8 cellular contexts compared by ENCODE assay signal in the genomic region with DNA sequence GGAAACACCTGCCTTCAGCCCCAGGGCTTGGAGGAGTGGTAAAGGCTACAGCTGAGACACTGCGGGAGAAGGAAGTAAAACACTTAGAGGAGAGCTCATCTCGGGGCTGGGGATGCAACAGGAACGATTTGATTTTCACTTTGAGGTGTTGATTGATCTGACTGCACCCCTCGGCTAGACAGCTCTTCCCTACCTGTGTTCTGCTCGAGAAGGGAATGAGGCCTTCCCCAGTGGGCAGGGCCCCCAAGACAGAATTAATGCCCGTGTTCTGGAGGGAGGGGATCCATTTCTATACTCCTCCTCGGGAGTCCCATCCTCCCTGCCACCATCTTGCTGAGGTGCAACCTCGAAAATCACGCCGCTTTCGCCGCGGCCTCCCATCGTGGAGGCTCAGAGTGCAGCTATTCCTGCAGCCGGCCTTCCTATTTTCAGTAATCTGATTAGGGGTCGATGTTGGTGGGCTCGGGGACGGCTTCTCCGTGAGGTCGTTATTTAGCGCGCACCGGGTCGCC. TPM values are rescaled to one million over a fixed set of nuclear protein-coding genes. Genes with fewer than 3 reads are reported as not detected.
DNase-seq lines count a peak whose midpoint lies in the region; ATAC-seq lines count a peak whose summit lies in the region.

No MANE protein-coding gene starts in this region.

- H3K9me3 ChIP-seq in iPS-18a (ENCODE audit: control insufficient read depth, low read depth, low read length): no peaks in the 10 kb centered on the region

- peaks cover 33% of the 10 kb centered on the region for H3K27me3 ChIP-seq in iPS-18a (ENCODE audit: control insufficient read depth, insufficient read depth, low read length)

- peaks cover 69% of the 10 kb centered on the region for H3K36me3 Mint-ChIP-seq in activated T-helper 17 cell treated with anti-CD3 and anti-CD28 coated beads, Interleukin-2, amount 50 U/mL, for 72 hours (ENCODE audit: low read depth)
- H3K36me3 Mint-ChIP-seq in stimulated activated naive CD8-positive, alpha-beta T cell treated with anti-CD3 and anti-CD28 coated beads, Interleukin-15, Interleukin-2, amounts not matched to agents 100 ng/mL and 50 ng/mL, for 24 hours (ENCODE audit: low read depth): peaks cover 6% of the 10 kb centered on the region

- H3K9ac ChIP-seq in iPS-18a (ENCODE audit: low read length): peak overlapping the region; percentile 33

- no peaks in the 10 kb centered on the region for H3K9me3 Mint-ChIP-seq in activated T-helper 17 cell treated with anti-CD3 and anti-CD28 coated beads, Interleukin-2, amount 50 U/mL, for 72 hours
- H3K9me3 Mint-ChIP-seq in stimulated activated naive CD8-positive, alpha-beta T cell treated with anti-CD3 and anti-CD28 coated beads, Interleukin-15, Interleukin-2, amounts not matched to agents 100 ng/mL and 50 ng/mL, for 24 hours: no peaks in the 10 kb centered on the region

- H3K36me3 ChIP-seq in iPS-18a (ENCODE audit: control insufficient read depth, low read depth, low read length): no peaks in the 10 kb centered on the region

- H3K4me1 Mint-ChIP-seq in activated T-helper 17 cell treated with anti-CD3 and anti-CD28 coated beads, Interleukin-2, amount 50 U/mL, for 72 hours: peaks cover 28% of the 10 kb centered on the region
- peaks cover 77% of the 10 kb centered on the region for H3K4me1 Mint-ChIP-seq in stimulated activated naive CD8-positive, alpha-beta T cell treated with anti-CD3 and anti-CD28 coated beads, Interleukin-15, Interleukin-2, amounts not matched to agents 100 ng/mL and 50 ng/mL, for 24 hours (ENCODE audit: low read depth)

- peak overlapping the region; percentile 82 for H3K4me3 ChIP-seq in iPS-18a (ENCODE audit: low read length)

- peak overlapping the region; percentile 99 for H3K4me3 Mint-ChIP-seq in activated T-helper 17 cell treated with anti-CD3 and anti-CD28 coated beads, Interleukin-2, amount 50 U/mL, for 72 hours
- H3K4me3 Mint-ChIP-seq in stimulated activated naive CD8-positive, alpha-beta T cell treated with anti-CD3 and anti-CD28 coated beads, Interleukin-15, Interleukin-2, amounts not matched to agents 100 ng/mL and 50 ng/mL, for 24 hours: peak overlapping the region; percentile 95

- H3K27me3 Mint-ChIP-seq in activated T-helper 17 cell treated with anti-CD3 and anti-CD28 coated beads, Interleukin-2, amount 50 U/mL, for 72 hours: no peaks in the 10 kb centered on the region
- H3K27me3 Mint-ChIP-seq in stimulated activated naive CD8-positive, alpha-beta T cell treated with anti-CD3 and anti-CD28 coated beads, Interleukin-15, Interleukin-2, amounts not matched to agents 100 ng/mL and 50 ng/mL, for 24 hours: no peaks in the 10 kb centered on the region

- peak; percentile 39 for DNase-seq in activated CD4-positive, CD25-positive, alpha-beta regulatory T cell treated with anti-CD3 and anti-CD28 coated beads, Interleukin-2, amount 50 U/mL, for 72 hours
- no peak for DNase-seq in activated CD4-positive, CD25-positive, alpha-beta regulatory T cell (lab: John Stamatoyannopoulos, UW)
- DNase-seq in ureter (ENCODE audit: low spot score): no peak

- no peak overlapping the region for H3K27ac ChIP-seq in iPS-18a (ENCODE audit: low read length)

- peak overlapping the region; percentile 99 for H3K27ac Mint-ChIP-seq in activated T-helper 17 cell treated with anti-CD3 and anti-CD28 coated beads, Interleukin-2, amount 50 U/mL, for 72 hours
- peak overlapping the region; percentile 96 for H3K27ac Mint-ChIP-seq in stimulated activated naive CD8-positive, alpha-beta T cell treated with anti-CD3 and anti-CD28 coated beads, Interleukin-15, Interleukin-2, amounts not matched to agents 100 ng/mL and 50 ng/mL, for 24 hours

- peaks cover 18% of the 10 kb centered on the region for H3K4me1 ChIP-seq in iPS-18a (ENCODE audit: control insufficient read depth, low read depth, low read length)

- ATAC-seq in activated T-helper 17 cell treated with anti-CD3 and anti-CD28 coated beads, Interleukin-2, amount 50 U/mL, for 72 hours (replicated peaks): no peak
- ATAC-seq in HG02852 (IDR thresholded peaks at IDR 0.05; ENCODE audit: unreplicated experiment) (no peak), GM21447 (IDR thresholded peaks at IDR 0.05; ENCODE audit: unreplicated experiment) (no peak)

RNA-seq across cellular contexts. Expression of gene ATP2B4, which starts 2.4 kb away (rescaled TPM):
- 100 to 1,000 TPM; 101 TPM for total RNA-seq in activated T-helper 17 cell treated with anti-CD3 and anti-CD28 coated beads, Interleukin-2, amount 50 U/mL, for 72 hours
- total RNA-seq in ureter: 141 TPM
